In the genomic region with DNA sequence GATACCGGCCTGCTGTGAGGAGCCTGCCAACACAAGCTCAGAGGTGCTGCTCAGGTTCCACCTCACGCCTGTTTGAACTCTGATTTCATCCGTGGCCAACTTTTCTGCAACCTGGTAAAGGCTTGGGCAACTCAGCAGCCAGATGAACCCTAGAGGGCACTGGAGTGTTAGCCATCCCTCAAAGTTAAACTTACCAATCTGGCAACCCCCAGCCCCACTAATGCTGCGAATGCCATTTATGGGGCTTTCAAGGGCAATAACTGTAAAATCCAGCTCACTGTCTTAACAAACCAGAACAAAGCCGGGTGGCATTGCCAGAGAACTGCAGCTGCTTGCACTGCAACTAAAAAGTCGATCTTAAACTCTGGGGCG, we compare ENCODE assay signal across 8 cellular contexts.
DNase-seq lines count a peak whose midpoint lies in the region; ATAC-seq lines count a peak whose summit lies in the region.

No MANE protein-coding gene starts in this region.

- ATAC-seq in Right ventricle myocardium superior (ENCODE audit: poor library complexity) = peak; percentile 91
- no peak for ATAC-seq in HG03457 (IDR thresholded peaks at IDR 0.05; ENCODE audit: unreplicated experiment)
- ATAC-seq in HG03039 (IDR thresholded peaks at IDR 0.05; ENCODE audit: unreplicated experiment) = no peak
- no peak for ATAC-seq in HG03095 (IDR thresholded peaks at IDR 0.05; ENCODE audit: unreplicated experiment)

- intact Hi-C loops in Right ventricle myocardium superior (cut with DNase I) = loop anchor here (2.0 kb wide), 1 partner anchor 101 kb away; no protein-coding TSS in a partner anchor

- DNase-seq in NCI-H146 (lab: John Stamatoyannopoulos, UW) (peak; percentile 13), NCI-H146 treated with DMSO at 0.1 percent for 48 hours (lab: John Stamatoyannopoulos, UW; ENCODE audit: unreplicated experiment) (no peak), T-helper 9 cell (peak; percentile 1), Right ventricle myocardium superior (no peak), retina (peak; percentile 49)

Comparison
In these comparisons a context has a peak if more than half of its experiments do, and no peak if none do; other contexts are left out.
1. DNase-seq: peak in NCI-H146 (single experiment), T-helper 9 cell (single experiment) and retina (single experiment); none in NCI-H146 treated with DMSO at 0.1 percent for 48 hours (single experiment) and Right ventricle myocardium superior (single experiment).